Comparison of ENCODE assay signal across 16 cellular contexts in genomic region chr7:134018321-134018720, GRCh38.
"Had no signal": no experiment of that assay in that cellular context is flagged by ENCODE, and none has a peak within 500 bp of the region (broad histone marks: within the 10 kb centered on the region; RNA-seq: fewer than 3 reads in every experiment).

No MANE protein-coding gene starts in this region.

- H3K36me3 Mint-ChIP-seq: activated naive CD4-positive, alpha-beta T cell treated with anti-CD3 and anti-CD28 coated beads, Interleukin-2, amount 50 U/mL, for 72 hours; naive B cell; neural progenitor cell had no signal

- H3K9me3 Mint-ChIP-seq: activated naive CD4-positive, alpha-beta T cell treated with anti-CD3 and anti-CD28 coated beads, Interleukin-2, amount 50 U/mL, for 72 hours; activated T-cell treated with anti-CD3 and anti-CD28 coated beads, Interleukin-2, amount 50 U/mL, for 72 hours; naive B cell; neural progenitor cell; stimulated activated naive CD8-positive, alpha-beta T cell treated with anti-CD3 and anti-CD28 coated beads, Interleukin-15, Interleukin-2, amounts not matched to agents 100 ng/mL and 50 ng/mL, for 24 hours had no signal

- H3K27me3 Mint-ChIP-seq: naive B cell; stimulated activated naive CD8-positive, alpha-beta T cell treated with anti-CD3 and anti-CD28 coated beads, Interleukin-15, Interleukin-2, amounts not matched to agents 100 ng/mL and 50 ng/mL, for 24 hours had no signal

- H3K4me3 Mint-ChIP-seq: activated T-cell treated with anti-CD3 and anti-CD28 coated beads, Interleukin-2, amount 50 U/mL, for 72 hours; neural progenitor cell; stimulated activated naive CD8-positive, alpha-beta T cell treated with anti-CD3 and anti-CD28 coated beads, Interleukin-15, Interleukin-2, amounts not matched to agents 100 ng/mL and 50 ng/mL, for 24 hours had no signal

- H3K27ac Mint-ChIP-seq: activated naive CD4-positive, alpha-beta T cell treated with anti-CD3 and anti-CD28 coated beads, Interleukin-2, amount 50 U/mL, for 72 hours; activated T-cell treated with anti-CD3 and anti-CD28 coated beads, Interleukin-2, amount 50 U/mL, for 72 hours; neural progenitor cell; stimulated activated naive CD8-positive, alpha-beta T cell treated with anti-CD3 and anti-CD28 coated beads, Interleukin-15, Interleukin-2, amounts not matched to agents 100 ng/mL and 50 ng/mL, for 24 hours had no signal

- DNase-seq: activated CD4-positive, alpha-beta T cell treated with anti-CD3 and anti-CD28 coated beads, Interleukin-2, amount 50 U/mL, for 4 hours; activated effector memory CD4-positive, alpha-beta T cell treated with anti-CD3 and anti-CD28 coated beads, Interleukin-2, amount 50 U/mL, for 16 hours; activated T-cell treated with anti-CD3 and anti-CD28 coated beads, Interleukin-2, amount 50 U/mL, for 72 hours; adrenal gland; effector CD4-positive, alpha-beta T cell; glutamatergic neuron; kidney; mucosa of descending colon; naive B cell; trophoblast cell; WERI-Rb-1 had no signal

- H3K4me1 Mint-ChIP-seq: naive B cell, neural progenitor cell had no signal

- ATAC-seq: activated naive CD4-positive, alpha-beta T cell treated with anti-CD3 and anti-CD28 coated beads, Interleukin-2, amount 50 U/mL, for 72 hours; activated T-cell treated with anti-CD3 and anti-CD28 coated beads, Interleukin-2, amount 50 U/mL, for 72 hours; esophagus mucosa; left lobe of liver; mucosa of descending colon had no signal
